In the genomic region with DNA sequence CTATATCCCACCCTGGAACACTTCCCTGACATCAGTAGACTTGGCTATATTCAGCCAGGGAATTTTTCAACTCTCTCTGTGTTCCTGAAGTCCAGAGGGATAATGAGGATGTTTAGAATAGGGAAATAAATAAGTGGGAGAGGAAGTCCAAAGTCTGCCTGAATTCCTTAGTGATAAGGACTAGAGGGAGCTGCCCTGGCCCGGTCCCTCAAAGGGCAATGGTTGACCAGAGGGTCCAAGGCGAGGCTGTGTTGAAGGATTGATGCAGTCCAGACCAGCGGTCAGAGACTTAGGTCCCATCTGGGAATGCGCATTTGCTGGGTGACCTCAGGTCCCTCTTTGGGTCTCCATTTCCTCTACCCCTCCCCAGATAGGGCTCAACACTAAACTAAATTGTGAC, we compare ENCODE assay signal across 11 cellular contexts. TPM values are rescaled to one million over a fixed set of nuclear protein-coding genes. Genes with fewer than 3 reads are reported as not detected.
"Had no signal": no experiment of that assay in that cellular context is flagged by ENCODE, and none has a peak within 500 bp of the region (broad histone marks: within the 10 kb centered on the region; RNA-seq: fewer than 3 reads in every experiment).

No MANE protein-coding gene starts in this region.

- H3K9me3 Mint-ChIP-seq: activated naive CD8-positive, alpha-beta T cell treated with anti-CD3 and anti-CD28 coated beads, Interleukin-2, amount 10 ng/mL, durations not matched to agents 7 days and 5 days; memory B cell had no signal

- H3K27me3 ChIP-seq: heart right ventricle, stomach had no signal

- DNase-seq: activated effector memory CD4-positive, alpha-beta T cell treated with Interleukin-2 at 50 U/mL for 16 hours; activated naive CD8-positive, alpha-beta T cell treated with anti-CD3 and anti-CD28 coated beads, Interleukin-2, amount 10 ng/mL, durations not matched to agents 7 days and 5 days; anterior cingulate cortex; effector CD8-positive, alpha-beta T cell; heart right ventricle; SHP77 treated with DMSO at 0.1 percent for 48 hours; stimulated activated CD4-positive, alpha-beta T cell treated with anti-CD3 and anti-CD28 coated beads, Interleukin-15, amount 100 ng/mL, for 24 hours; stimulated activated CD4-positive, alpha-beta T cell treated with anti-CD3 and anti-CD28 coated beads, Interleukin-4, amount 100 ng/mL, for 24 hours; stomach had no signal

- H3K27me3 Mint-ChIP-seq: activated naive CD8-positive, alpha-beta T cell treated with anti-CD3 and anti-CD28 coated beads, Interleukin-2, amount 10 ng/mL, durations not matched to agents 7 days and 5 days had no signal

- H3K4me3 ChIP-seq: heart right ventricle, stomach had no signal

- H3K9me3 ChIP-seq: heart right ventricle, stomach had no signal

- H3K27ac Mint-ChIP-seq: memory B cell had no signal

- H3K36me3 ChIP-seq: heart right ventricle, stomach had no signal

- H3K4me3 Mint-ChIP-seq: activated naive CD8-positive, alpha-beta T cell treated with anti-CD3 and anti-CD28 coated beads, Interleukin-2, amount 10 ng/mL, durations not matched to agents 7 days and 5 days; memory B cell had no signal

RNA-seq across cellular contexts. Expression of gene VIPR1, which starts 7.9 kb away (rescaled TPM):
- total RNA-seq: fibroblast of lung had no signal
